Comparison of ENCODE assay signal across 32 cellular contexts in the genomic region with DNA sequence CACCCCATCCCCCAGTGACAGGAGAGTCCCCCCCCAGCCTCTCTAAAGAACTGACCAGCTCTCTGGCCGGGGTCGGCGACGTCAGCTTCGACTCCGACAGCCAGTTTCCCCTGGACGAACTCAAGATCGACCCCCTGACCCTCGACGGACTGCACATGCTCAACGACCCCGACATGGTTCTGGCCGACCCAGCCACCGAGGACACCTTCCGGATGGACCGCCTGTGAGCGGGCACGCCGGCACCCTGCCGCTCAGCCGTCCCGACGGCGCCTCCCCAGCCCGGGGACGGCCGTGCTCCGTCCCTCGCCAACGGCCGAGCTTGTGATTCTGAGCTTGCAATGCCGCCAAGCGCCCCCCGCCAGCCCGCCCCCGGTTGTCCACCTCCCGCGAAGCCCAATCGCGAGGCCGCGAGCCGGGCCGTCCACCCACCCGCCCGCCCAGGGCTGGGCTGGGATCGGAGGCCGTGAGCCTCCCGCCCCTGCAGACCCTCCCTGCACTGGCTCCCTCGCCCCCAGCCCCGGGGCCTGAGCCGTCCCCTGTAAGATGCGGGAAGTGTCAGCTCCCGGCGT. TPM values are rescaled to one million over a fixed set of nuclear protein-coding genes. Genes with fewer than 3 reads are reported as not detected.
"Had no signal": no experiment of that assay in that cellular context is flagged by ENCODE, and none has a peak within 500 bp of the region (broad histone marks: within the 10 kb centered on the region; RNA-seq: fewer than 3 reads in every experiment).

No MANE protein-coding gene starts in this region.

- ATAC-seq: activated CD4-positive, CD25-positive, alpha-beta regulatory T cell treated with anti-CD3 and anti-CD28 coated beads, Interleukin-2, amount 50 U/mL, for 24 hours had no signal

- H3K27me3 ChIP-seq: ovary, thyroid gland, upper lobe of left lung, vagina had no signal

- H3K4me3 Mint-ChIP-seq: activated naive CD4-positive, alpha-beta T cell treated with anti-CD3 and anti-CD28 coated beads for 36 hours; activated naive CD8-positive, alpha-beta T cell treated with anti-CD3 and anti-CD28 coated beads for 36 hours; activated T-helper 1 cell treated with anti-CD3 and anti-CD28 coated beads, Interleukin-12 subunit alpha, Interleukin-12 subunit beta, Interleukin-2, Interleukin-4 antibody, amounts not matched to agents 30 ng/mL and 10 ng/mL and 1 ng/mL, durations not matched to agents 14 hours and 24 hours and 36 hours; dendritic cell treated with granulocyte-macrophage colony-stimulating factor and Interleukin-4, amounts not matched to agents 40 ng/mL and 50 ng/mL, for 4 days; naive B cell; neural crest cell had no signal

- H3K36me3 ChIP-seq: adrenal gland, brain microvascular endothelial cell, heart right ventricle, ovary, thyroid gland, vagina, WERI-Rb-1 had no signal

- H3K9me3 Mint-ChIP-seq: activated naive CD4-positive, alpha-beta T cell treated with anti-CD3 and anti-CD28 coated beads for 36 hours; activated naive CD8-positive, alpha-beta T cell treated with anti-CD3 and anti-CD28 coated beads for 36 hours; activated T-helper 1 cell treated with anti-CD3 and anti-CD28 coated beads, Interleukin-12 subunit alpha, Interleukin-12 subunit beta, Interleukin-2, Interleukin-4 antibody, amounts not matched to agents 30 ng/mL and 10 ng/mL and 1 ng/mL, durations not matched to agents 14 hours and 24 hours and 36 hours; dendritic cell treated with granulocyte-macrophage colony-stimulating factor and Interleukin-4, amounts not matched to agents 40 ng/mL and 50 ng/mL, for 4 days; mesothelial cell of epicardium; naive B cell; neural crest cell; stimulated activated naive B cell treated with anti-CD40 and anti-IgM and Interleukin-4, amounts not matched to agents 10 μg/mL and 1 μg/mL and 100 μg/mL, for 72 hours had no signal

- DNase-seq: activated CD4-positive, alpha-beta T cell treated with anti-CD3 and anti-CD28 coated beads for 48 hours; activated CD4-positive, alpha-beta T cell treated with anti-CD3 and anti-CD28 coated beads, Interleukin-2, amount 50 U/mL, for 48 hours; activated CD8-positive, alpha-beta memory T cell treated with anti-CD3 and anti-CD28 coated beads for 24 hours; activated effector memory CD4-positive, alpha-beta T cell treated with anti-CD3 and anti-CD28 coated beads, Interleukin-2, amount 50 U/mL, for 16 hours; activated naive CD4-positive, alpha-beta T cell treated with anti-CD3 and anti-CD28 coated beads for 36 hours; activated naive CD8-positive, alpha-beta T cell treated with anti-CD3 and anti-CD28 coated beads for 36 hours; aorta; caudate nucleus; foreskin melanocyte; heart right ventricle; naive B cell; ovary; stimulated activated CD4-positive, alpha-beta T cell treated with anti-CD3 and anti-CD28 coated beads, Interleukin-15, amount 100 ng/mL, for 24 hours; stimulated activated CD4-positive, alpha-beta T cell treated with anti-CD3 and anti-CD28 coated beads, Interleukin-2, amount 100 ng/mL, for 24 hours; stimulated activated naive B cell treated with anti-CD40 and anti-IgM and Interleukin-4, amounts not matched to agents 10 μg/mL and 1 μg/mL and 100 μg/mL, for 72 hours; stomach; thyroid gland; WERI-Rb-1 had no signal

- H3K9me3 ChIP-seq: adrenal gland, esophagus muscularis mucosa, heart right ventricle, ovary, stomach, thyroid gland, upper lobe of left lung, vagina had no signal

- H3K4me1 Mint-ChIP-seq: neural crest cell had no signal

- FAIRE-seq: islet of Langerhans had no signal

- H3K4me1 ChIP-seq: thyroid gland, upper lobe of left lung, vagina had no signal

- H3K36me3 Mint-ChIP-seq: activated naive CD8-positive, alpha-beta T cell treated with anti-CD3 and anti-CD28 coated beads for 36 hours; mesothelial cell of epicardium; naive B cell had no signal

- H3K4me3 ChIP-seq: adrenal gland, ovary, thyroid gland, upper lobe of left lung, vagina had no signal

- H3K27me3 Mint-ChIP-seq: activated naive CD8-positive, alpha-beta T cell treated with anti-CD3 and anti-CD28 coated beads for 36 hours; naive B cell; stimulated activated naive B cell treated with anti-CD40 and anti-IgM and Interleukin-4, amounts not matched to agents 10 μg/mL and 1 μg/mL and 100 μg/mL, for 72 hours had no signal

- H3K27ac Mint-ChIP-seq: activated naive CD4-positive, alpha-beta T cell treated with anti-CD3 and anti-CD28 coated beads for 36 hours; activated naive CD8-positive, alpha-beta T cell treated with anti-CD3 and anti-CD28 coated beads for 36 hours; activated T-helper 1 cell treated with anti-CD3 and anti-CD28 coated beads, Interleukin-12 subunit alpha, Interleukin-12 subunit beta, Interleukin-2, Interleukin-4 antibody, amounts not matched to agents 30 ng/mL and 10 ng/mL and 1 ng/mL, durations not matched to agents 14 hours and 24 hours and 36 hours; dendritic cell treated with granulocyte-macrophage colony-stimulating factor and Interleukin-4, amounts not matched to agents 40 ng/mL and 50 ng/mL, for 4 days; mesothelial cell of epicardium; progenitor cell of endocrine pancreas had no signal

- H3K27ac ChIP-seq: adrenal gland, brain microvascular endothelial cell, esophagus muscularis mucosa, heart right ventricle, ovary, stomach, thyroid gland, upper lobe of left lung, vagina, WERI-Rb-1 had no signal

RNA-seq across cellular contexts. Expression of a gene that starts 13.9 kb away (rescaled TPM):
- total RNA-seq: activated naive CD4-positive, alpha-beta T cell treated with anti-CD3 and anti-CD28 coated beads for 36 hours; activated naive CD8-positive, alpha-beta T cell treated with anti-CD3 and anti-CD28 coated beads for 36 hours; activated T-helper 1 cell treated with anti-CD3 and anti-CD28 coated beads, Interleukin-12 subunit alpha, Interleukin-12 subunit beta, Interleukin-2, Interleukin-4 antibody, amounts not matched to agents 30 ng/mL and 10 ng/mL and 1 ng/mL, durations not matched to agents 14 hours and 24 hours and 36 hours; glomerular endothelial cell; neural crest cell; T-helper 1 cell treated with Interleukin-12 subunit alpha and Interleukin-12 subunit beta and Interleukin-4 antibody, amounts not matched to agents 30 ng/mL and 1 ng/mL, for 36 hours had no signal
